In genomic region chr21:31524140-31524539, GRCh38 we compare ENCODE assay signal across 14 cellular contexts.
"Had no signal": no experiment of that assay in that cellular context is flagged by ENCODE, and none has a peak within 500 bp of the region (broad histone marks: within the 10 kb centered on the region; RNA-seq: fewer than 3 reads in every experiment).

No MANE protein-coding gene starts in this region.

- H3K36me3 Mint-ChIP-seq: activated CD4-positive, alpha-beta memory T cell treated with anti-CD3 and anti-CD28 coated beads for 36 hours; activated naive CD8-positive, alpha-beta T cell treated with anti-CD3 and anti-CD28 coated beads for 36 hours had no signal

- H3K27ac Mint-ChIP-seq: activated CD4-positive, alpha-beta memory T cell treated with anti-CD3 and anti-CD28 coated beads for 36 hours; activated naive CD8-positive, alpha-beta T cell treated with anti-CD3 and anti-CD28 coated beads for 36 hours; T-helper 1 cell treated with Interleukin-12 subunit alpha and Interleukin-12 subunit beta and Interleukin-4 antibody, amounts not matched to agents 30 μg/mL and 1 μg/mL, for 36 hours had no signal

- H3K27me3 Mint-ChIP-seq: activated CD4-positive, alpha-beta memory T cell treated with anti-CD3 and anti-CD28 coated beads for 36 hours; activated naive CD8-positive, alpha-beta T cell treated with anti-CD3 and anti-CD28 coated beads for 36 hours had no signal

- H3K36me3 ChIP-seq: esophagus squamous epithelium, suprapubic skin, upper lobe of right lung had no signal

- DNase-seq: activated CD4-positive, alpha-beta memory T cell treated with anti-CD3 and anti-CD28 coated beads for 36 hours; activated gamma-delta T cell treated with Interleukin-2 at 50 U/mL for 16 hours; activated naive CD8-positive, alpha-beta T cell treated with anti-CD3 and anti-CD28 coated beads for 36 hours; activated T-cell treated with anti-CD3 and anti-CD28 coated beads, Interleukin-2, amount 50 U/mL, for 48 hours; esophagus squamous epithelium; foreskin fibroblast; head of caudate nucleus; retina; stimulated activated CD4-positive, alpha-beta T cell treated with anti-CD3 and anti-CD28 coated beads, Interleukin-4, amount 100 ng/mL, for 1 hour; stimulated activated CD8-positive, alpha-beta memory T cell treated with anti-CD3 and anti-CD28 coated beads, Interleukin-4, amount 100 ng/mL, for 48 hours; stimulated activated naive CD8-positive, alpha-beta T cell treated with anti-CD3 and anti-CD28 coated beads, Interleukin-15, Interleukin-2, amounts not matched to agents 100 U/mL and 50 U/mL, for 24 hours; upper lobe of right lung had no signal

- H3K4me3 ChIP-seq: esophagus squamous epithelium, suprapubic skin, upper lobe of right lung had no signal

- ATAC-seq: stimulated activated naive CD8-positive, alpha-beta T cell treated with anti-CD3 and anti-CD28 coated beads, Interleukin-15, Interleukin-2, amounts not matched to agents 100 U/mL and 50 U/mL, for 24 hours; upper lobe of right lung had no signal

- H3K9me3 ChIP-seq: esophagus squamous epithelium, suprapubic skin, upper lobe of right lung had no signal

- H3K27me3 ChIP-seq: esophagus squamous epithelium, suprapubic skin, upper lobe of right lung had no signal

- H3K9me3 Mint-ChIP-seq: activated CD4-positive, alpha-beta memory T cell treated with anti-CD3 and anti-CD28 coated beads for 36 hours; activated naive CD8-positive, alpha-beta T cell treated with anti-CD3 and anti-CD28 coated beads for 36 hours; T-helper 1 cell treated with Interleukin-12 subunit alpha and Interleukin-12 subunit beta and Interleukin-4 antibody, amounts not matched to agents 30 μg/mL and 1 μg/mL, for 36 hours had no signal

- H3K4me3 Mint-ChIP-seq: activated CD4-positive, alpha-beta memory T cell treated with anti-CD3 and anti-CD28 coated beads for 36 hours; activated naive CD8-positive, alpha-beta T cell treated with anti-CD3 and anti-CD28 coated beads for 36 hours; T-helper 1 cell treated with Interleukin-12 subunit alpha and Interleukin-12 subunit beta and Interleukin-4 antibody, amounts not matched to agents 30 μg/mL and 1 μg/mL, for 36 hours had no signal

- H3K27ac ChIP-seq: esophagus squamous epithelium, suprapubic skin, upper lobe of right lung had no signal

- H3K4me1 ChIP-seq: esophagus squamous epithelium, upper lobe of right lung had no signal
